23 cellular contexts compared by ENCODE assay signal in genomic region chr19:4847190-4847973, GRCh38. TPM values are rescaled to one million over a fixed set of nuclear protein-coding genes. Genes with fewer than 3 reads are reported as not detected.
A peak's percentile ranks its signal among the peaks of the same experiment; 100 is the strongest.
DNase-seq lines count a peak whose midpoint lies in the region; ATAC-seq and TF ChIP-seq lines count a peak whose summit lies in the region.
"Had no signal": no experiment of that assay in that cellular context is flagged by ENCODE, and none has a peak within 500 bp of the region (broad histone marks: within the 10 kb centered on the region; RNA-seq: fewer than 3 reads in every experiment).

No MANE protein-coding gene starts in this region.

- H2AK5ac ChIP-seq in IMR-90 (ENCODE audit: low read depth, low read length), result no peak overlapping the region; the same call in 1 of the 2 replicates
- no peak overlapping the region for H2AK5ac ChIP-seq in neuronal stem cell (ENCODE audit: low read depth, low read length)

- H3K27ac ChIP-seq in AG04450 (ENCODE audit: low read depth, low read length) (peak overlapping the region; percentile 21), IMR-90 (ENCODE audit: insufficient read depth, low read length) (no peak overlapping the region), neuronal stem cell (replicated peaks; ENCODE audit: low read length) (no peak overlapping the region)
- H3K27ac ChIP-seq: BLaER1, KMS-11 had no signal

- H4K8ac ChIP-seq in IMR-90 (ENCODE audit: low read depth in 2 of 2, low read length in 2 of 2) (no peak overlapping the region), neuronal stem cell (ENCODE audit: low read depth, low read length) (no peak overlapping the region)

- H3K23ac ChIP-seq in IMR-90 (ENCODE audit: low read depth, low read length) (no peak overlapping the region), neuronal stem cell (ENCODE audit: low read depth, low read length, poor library complexity) (peak overlapping the region; percentile 85)

- no peak overlapping the region for H3K4me3 Mint-ChIP-seq in WTC11
- H3K4me3 Mint-ChIP-seq: CD4-positive, CD25-positive, alpha-beta regulatory T cell had no signal

- H3K18ac ChIP-seq in IMR-90 (ENCODE audit: low read depth, low read length) (no peak overlapping the region), neuronal stem cell (ENCODE audit: low read length) (no peak overlapping the region)

- no peak overlapping the region for H3K27ac Mint-ChIP-seq in WTC11

- H3K56ac ChIP-seq in IMR-90 (ENCODE audit: extremely low read depth, insufficient read depth, low read length), result no peak overlapping the region

- intact Hi-C loops in IMR-90 (cut with micrococcal nuclease), result no loop called here

- TF ChIP-seq CTCF in AG04450 (IDR thresholded peaks at IDR 0.05; ENCODE audit: low read depth, low read length), result no peak
- TF ChIP-seq CTCF in IMR-90 (conservative IDR thresholded peaks at IDR 0.05; ENCODE audit: low read depth, low read length), result no peak
- TF ChIP-seq CTCF in WTC11 (IDR thresholded peaks at IDR 0.05), result no peak

- in situ Hi-C loops in IMR-90 (cut with MboI; ENCODE audit: low sequenced_read_pairs), result no loop called here

- peaks cover 13 to 49% of the 10 kb centered on the region in 2 experiments; a peak in 3 of 4 replicates for H3K79me1 ChIP-seq in IMR-90 (ENCODE audit: low read depth in 1 of 2, low read length in 2 of 2)
- peaks cover 2% of the 10 kb centered on the region for H3K79me1 ChIP-seq in neuronal stem cell (ENCODE audit: low read depth, low read length)

- H3K27me3 ChIP-seq in AG04450 (ENCODE audit: control insufficient read depth, insufficient read depth, low read length), result no peaks in the 10 kb centered on the region
- no peaks in the 10 kb centered on the region for H3K27me3 ChIP-seq in IMR-90 (ENCODE audit: control insufficient read depth, insufficient read depth, low read length)
- no peaks in the 10 kb centered on the region for H3K27me3 ChIP-seq in neuronal stem cell (ENCODE audit: control insufficient read depth in 3 of 3, insufficient read depth in 3 of 3, low read depth in 1 of 3, low read length in 3 of 3)
- H3K27me3 ChIP-seq: BLaER1 had no signal

- H3K9ac ChIP-seq in IMR-90 (ENCODE audit: low read depth, low read length) (no peak overlapping the region), neuronal stem cell (ENCODE audit: low read depth, low read length, poor library complexity) (peak overlapping the region; percentile 77)
- H3K9ac ChIP-seq: BLaER1, KMS-11 had no signal

- no TSS peak for BruUV-seq in IMR-90 (replicated peaks; lab: Mats Ljungman, UMichigan)

- H3K4me1 ChIP-seq in IMR-90 (ENCODE audit: control insufficient read depth, insufficient read depth, low read length) (peaks cover 6% of the 10 kb centered on the region), neuronal stem cell (ENCODE audit: control insufficient read depth in 2 of 2, insufficient read depth in 1 of 2, low read depth in 1 of 2, low read length in 2 of 2) (no peaks in the 10 kb centered on the region)

- H3K4me3 ChIP-seq in AG04450 (ENCODE audit: low read depth, low read length), result no peak overlapping the region
- no peak overlapping the region for H3K4me3 ChIP-seq in IMR-90 (ENCODE audit: insufficient read depth, low read depth, low read length)
- H3K4me3 ChIP-seq in neuronal stem cell (ENCODE audit: low read length in 2 of 2), result peak overlapping the region in 1 of 2 donors; percentile 22
- H3K4me3 ChIP-seq: BLaER1 had no signal

- peaks cover 33% of the 10 kb centered on the region for H3K36me3 Mint-ChIP-seq in WTC11

- H3K4me2 ChIP-seq in IMR-90 (ENCODE audit: low read depth, low read length), result no peak overlapping the region
- no peak overlapping the region for H3K4me2 ChIP-seq in neuronal stem cell (ENCODE audit: insufficient read depth, low read length, poor library complexity, severe bottlenecking)
- H3K4me2 ChIP-seq: BLaER1, KMS-11 had no signal

- H2BK20ac ChIP-seq in IMR-90 (ENCODE audit: low read depth, low read length), result no peak overlapping the region

- H3K9me3 ChIP-seq in AG04450 (ENCODE audit: control insufficient read depth, insufficient read depth, low read length) (no peaks in the 10 kb centered on the region; the same call in 1 of the 2 replicates), IMR-90 (ENCODE audit: control insufficient read depth, insufficient read depth, low read length) (no peaks in the 10 kb centered on the region), neuronal stem cell (replicated peaks in 1 of 2; ENCODE audit: control insufficient read depth in 2 of 2, insufficient read depth in 1 of 2, low read depth in 1 of 2, low read length in 2 of 2) (no peaks in the 10 kb centered on the region)
- H3K9me3 ChIP-seq: BLaER1 had no signal

- no peaks in the 10 kb centered on the region for H3K9me3 Mint-ChIP-seq in WTC11
- H3K9me3 Mint-ChIP-seq: CD4-positive, CD25-positive, alpha-beta regulatory T cell had no signal

- H3K14ac ChIP-seq in IMR-90 (replicated peaks; ENCODE audit: low read depth, low read length), result no peak overlapping the region
- H3K14ac ChIP-seq in neuronal stem cell (ENCODE audit: low read length), result no peak overlapping the region

- ATAC-seq in IMR-90 (ENCODE audit: low read depth), result no peak
- ATAC-seq in WTC11, result no peak
- no peak for ATAC-seq in HG02981 (IDR thresholded peaks at IDR 0.05; ENCODE audit: unreplicated experiment)

- H3K4me1 Mint-ChIP-seq in WTC11, result no peaks in the 10 kb centered on the region

- H2BK15ac ChIP-seq in IMR-90 (ENCODE audit: low read depth, low read length), result no peak overlapping the region; the same call in 2 of the 3 replicates
- H2BK15ac ChIP-seq in neuronal stem cell (ENCODE audit: low read length), result no peak overlapping the region

- dilution Hi-C loops in IMR-90 (cut with HindIII; ENCODE audit: low sequenced_read_pairs, unreplicated experiment), result no loop called here

- H2BK5ac ChIP-seq in IMR-90 (ENCODE audit: low read depth, low read length, poor library complexity, severe bottlenecking) (no peak overlapping the region), neuronal stem cell (ENCODE audit: low read length) (no peak overlapping the region)

- 98% methylated on average over 7 of the region's 23 CpGs; no CpG with 5 or more reads in 1 of the 2 experiments for WGBS in IMR-90 (ENCODE audit: extremely low coverage in 2 of 2, insufficient read length in 1 of 2), 2 experiments
- no CpG with 5 or more reads among the region's 23 CpGs for WGBS in neuronal stem cell (ENCODE audit: extremely low coverage in 2 of 2, insufficient read length in 2 of 2, insufficient replicate concordance in 1 of 2), 2 donors

- POLR2A ChIA-PET in AG04450 (lab: Yijun Ruan, JAX), result interaction anchor here (0.6 to 1.1 kb wide), 2 partner anchors 15 to 38 kb away, joined by 4 to 5 read pairs; no protein-coding TSS in a partner anchor
- POLR2A ChIA-PET in IMR-90 (lab: Charles Lee; ENCODE audit: unreplicated experiment), result interaction anchor here (1.1 kb wide), 1 partner anchor 65 kb away, joined by 4 read pairs; no protein-coding TSS in a partner anchor
- POLR2A ChIA-PET in WTC11 (lab: Charles Lee), result interaction anchor here (0.6 kb wide), 2 partner anchors 352 to 373 kb away, joined by 3 read pairs; no protein-coding TSS in a partner anchor

- H4K5ac ChIP-seq in IMR-90 (ENCODE audit: low read depth, low read length), result no peak overlapping the region

- no peak overlapping the region for H2AK9ac ChIP-seq in IMR-90 (replicated peaks; ENCODE audit: low read depth, low read length, poor library complexity)

- H4K20me1 ChIP-seq in IMR-90 (ENCODE audit: insufficient read depth, low read length), result peaks cover 17% of the 10 kb centered on the region; the same call in 1 of the 2 replicates

- peak overlapping the region; percentile 97 for H2BK12ac ChIP-seq in neuronal stem cell (ENCODE audit: low read length)

- CTCF ChIA-PET in AG04450 (lab: Charles Lee) (interaction anchor here (1.2 kb wide), 1 partner anchor 38 kb away, joined by 9 read pairs; no protein-coding TSS in a partner anchor), IMR-90 (lab: Yijun Ruan, JAX) (interaction anchor here (2.3 kb wide), 1 partner anchor 38 kb away, joined by 10 read pairs; no protein-coding TSS in a partner anchor), WTC11 (lab: Charles Lee) (no interaction called here)

- H3K4ac ChIP-seq in IMR-90 (ENCODE audit: low read depth, low read length) (no peak overlapping the region), neuronal stem cell (ENCODE audit: low read length) (no peak overlapping the region)

- H2BK120ac ChIP-seq in IMR-90 (ENCODE audit: low read depth, low read length) (no peak overlapping the region), neuronal stem cell (ENCODE audit: low read depth, low read length) (no peak overlapping the region)

- no peak for DNase-seq in AG04450 (ENCODE audit: low read depth, low spot score)
- no peak for DNase-seq in IMR-90
- no peak for DNase-seq in WTC11 (ENCODE audit: low spot score)
- DNase-seq in neuronal stem cell (ENCODE audit: low spot score), result no peak
- DNase-seq in A172 (ENCODE audit: low spot score), result no peak
- DNase-seq in GOT3 (lab: John Stamatoyannopoulos, UW), result no peak
- DNase-seq: 8988T; CD4-positive, CD25-positive, alpha-beta regulatory T cell; NCI-H1092; NCI-H1417 treated with DMSO at 0.1 percent for 48 hours; NCI-H1694 treated with DMSO at 0.1 percent for 48 hours; NCI-H2081 treated with DMSO at 0.1 percent for 48 hours; NCI-H524; NCI-H748 treated with DMSO at 0.1 percent for 48 hours; RPMI8226; SHP77; T-helper 1 cell had no signal

- peaks cover 6% of the 10 kb centered on the region for H3K9me1 ChIP-seq in IMR-90 (ENCODE audit: insufficient read depth, low read length)

- peaks cover 62% of the 10 kb centered on the region for H3K36me3 ChIP-seq in IMR-90 (ENCODE audit: control insufficient read depth, insufficient read depth, low read length)
- H3K36me3 ChIP-seq in neuronal stem cell (replicated peaks in 1 of 2; ENCODE audit: control insufficient read depth in 2 of 2, insufficient read depth in 2 of 2, low read length in 2 of 2), result peaks cover 35 to 73% of the 10 kb centered on the region in 2 donors

- TF ChIP-seq POLR2A in IMR-90 (IDR thresholded peaks at IDR 0.05; ENCODE audit: low read depth, low read length), result no peak

- no peak for TF ChIP-seq RAD21 in IMR-90 (IDR thresholded peaks at IDR 0.05; ENCODE audit: low read length)

- H2AFZ ChIP-seq in IMR-90 (replicated peaks; ENCODE audit: low read length, poor library complexity) (peak overlapping the region; percentile 58), neuronal stem cell (ENCODE audit: low read length) (no peak overlapping the region)

- no peaks in the 10 kb centered on the region for H3K27me3 Mint-ChIP-seq in WTC11 (ENCODE audit: low read depth)
- H3K27me3 Mint-ChIP-seq: CD4-positive, CD25-positive, alpha-beta regulatory T cell had no signal

- no peak overlapping the region for H4K91ac ChIP-seq in IMR-90 (ENCODE audit: insufficient read depth, low read depth, low read length)
- no peak overlapping the region for H4K91ac ChIP-seq in neuronal stem cell (ENCODE audit: low read depth, low read length, poor library complexity)

RNA-seq across cellular contexts. Expression of gene TICAM1, which starts 15.9 kb away (rescaled TPM):
- polyA plus RNA-seq in AG04450 (2011; rRNA removed), result 1.0 and 2.9 TPM in 2 replicates
- polyA minus RNA-seq in AG04450 (2011; rRNA and poly(A)+ RNA removed), result 0.96 and 1.2 TPM in 2 replicates
- 0.90 and 1.1 TPM in 2 replicates for total RNA-seq in IMR-90 (2012; rRNA removed)
- polyA plus RNA-seq in IMR-90 (2012; rRNA removed), result 9.2 and 10.9 TPM in 2 replicates
- 6.4 and 7.8 TPM in 2 replicates for polyA plus RNA-seq in IMR-90 (2012; cell fraction: cytosol; rRNA removed)
- polyA plus RNA-seq in IMR-90 (2012; cell fraction: nucleus; rRNA removed; ENCODE audit: low replicate concordance), result 2.4 and 4.9 TPM in 2 replicates
- total RNA-seq in WTC11 (2021), result 0.61 to 1.4 TPM (median 1.2 TPM) in 3 replicates
- 1.4 TPM for polyA plus RNA-seq in neuronal stem cell (2013, experiment 1 of 2)
- polyA plus RNA-seq in neuronal stem cell (2013, experiment 2 of 2), result 1.5 TPM
- total RNA-seq in A172 (2014; rRNA removed; shearing (Covaris generic)), result 1.4 and 2.9 TPM in 2 replicates

RNA-seq across cellular contexts. Expression of gene PLIN3, which starts 20.1 kb away (rescaled TPM):
- 103 and 125 TPM in 2 replicates for polyA plus RNA-seq in AG04450 (2011; rRNA removed)
- 82.2 and 114 TPM in 2 replicates for polyA minus RNA-seq in AG04450 (2011; rRNA and poly(A)+ RNA removed)
- total RNA-seq in IMR-90 (2012; rRNA removed), result 246 and 289 TPM in 2 replicates
- 147 and 170 TPM in 2 replicates for polyA plus RNA-seq in IMR-90 (2012; rRNA removed)
- polyA plus RNA-seq in IMR-90 (2012; cell fraction: cytosol; rRNA removed), result 125 and 358 TPM in 2 replicates
- 67.4 and 161 TPM in 2 replicates for polyA plus RNA-seq in IMR-90 (2012; cell fraction: nucleus; rRNA removed; ENCODE audit: low replicate concordance)
- 61.3 to 72.1 TPM (median 71.2 TPM) in 3 replicates for total RNA-seq in WTC11 (2021)
- 47.6 TPM for polyA plus RNA-seq in neuronal stem cell (2013, experiment 1 of 2)
- 49.5 TPM for polyA plus RNA-seq in neuronal stem cell (2013, experiment 2 of 2)
- 175 and 198 TPM in 2 replicates for total RNA-seq in A172 (2014; rRNA removed; shearing (Covaris generic))

RNA-seq across cellular contexts. Expression of gene ARRDC5, which starts 55.3 kb away (rescaled TPM):
- not detected in 2 replicates for polyA plus RNA-seq in AG04450 (2011; rRNA removed)
- not detected in 2 replicates for polyA minus RNA-seq in AG04450 (2011; rRNA and poly(A)+ RNA removed)
- total RNA-seq in IMR-90 (2012; rRNA removed), result not detected in 2 replicates
- polyA plus RNA-seq in IMR-90 (2012; rRNA removed), result not detected in 2 replicates
- not detected in 2 replicates for polyA plus RNA-seq in IMR-90 (2012; cell fraction: cytosol; rRNA removed)
- 0.04 and 0.09 TPM in 2 replicates for polyA plus RNA-seq in IMR-90 (2012; cell fraction: nucleus; rRNA removed; ENCODE audit: low replicate concordance)
- total RNA-seq in WTC11 (2021), result not detected in 3 replicates
- not detected for polyA plus RNA-seq in neuronal stem cell (2013, experiment 1 of 2)
- not detected for polyA plus RNA-seq in neuronal stem cell (2013, experiment 2 of 2)
- total RNA-seq in A172 (2014; rRNA removed; shearing (Covaris generic)), result not detected in 2 replicates
- total RNA-seq: Daoy, H4, SK-MEL-5 had no signal

RNA-seq across cellular contexts. Expression of gene FEM1A, which starts 55.8 kb away (rescaled TPM):
- polyA plus RNA-seq in AG04450 (2011; rRNA removed), result 3.0 and 4.0 TPM in 2 replicates
- polyA minus RNA-seq in AG04450 (2011; rRNA and poly(A)+ RNA removed), result 6.0 and 7.1 TPM in 2 replicates
- 8.6 and 8.8 TPM in 2 replicates for total RNA-seq in IMR-90 (2012; rRNA removed)
- 5.3 and 5.8 TPM in 2 replicates for polyA plus RNA-seq in IMR-90 (2012; rRNA removed)
- 2.4 and 5.0 TPM in 2 replicates for polyA plus RNA-seq in IMR-90 (2012; cell fraction: cytosol; rRNA removed)
- 1.8 and 3.2 TPM in 2 replicates for polyA plus RNA-seq in IMR-90 (2012; cell fraction: nucleus; rRNA removed; ENCODE audit: low replicate concordance)
- total RNA-seq in WTC11 (2021), result 15.7 to 16.1 TPM (median 15.8 TPM) in 3 replicates
- 5.5 TPM for polyA plus RNA-seq in neuronal stem cell (2013, experiment 1 of 2)
- 5.6 TPM for polyA plus RNA-seq in neuronal stem cell (2013, experiment 2 of 2)
- total RNA-seq in A172 (2014; rRNA removed; shearing (Covaris generic)), result 10.7 and 11.6 TPM in 2 replicates
